In the genomic region with DNA sequence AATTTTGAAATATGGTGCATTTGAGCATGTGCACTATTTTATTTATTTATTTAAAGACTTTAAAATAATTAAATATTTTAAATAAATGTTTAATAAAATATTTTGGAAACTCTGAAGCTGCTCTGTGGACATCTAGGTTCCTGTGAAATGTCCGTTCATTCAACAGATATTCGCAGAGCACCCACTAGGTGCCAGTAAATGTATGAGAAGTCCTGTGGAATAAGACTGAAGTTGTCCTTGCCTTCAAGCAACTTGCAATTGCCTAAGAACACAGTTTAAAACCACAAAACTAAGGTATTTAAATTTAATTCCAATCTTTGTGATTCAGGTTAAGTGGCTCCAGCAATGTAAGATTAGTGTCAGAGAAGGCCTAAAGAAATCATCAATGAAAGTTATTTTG, we compare ENCODE assay signal across 1 cellular context.
TF ChIP-seq lines count a peak whose summit lies in the region.

No MANE protein-coding gene starts in this region.

TF ChIP-seq in Ishikawa, 13 proteins besides CTCF, POLR2A, EP300 and RAD21 (continued from another document):
- TF ChIP-seq REST (IDR thresholded peaks at IDR 0.05; ENCODE audit: low read depth) (no peak), ZBTB7A (IDR thresholded peaks at IDR 0.05; ENCODE audit: low read depth) (no peak), YY1 (IDR thresholded peaks at IDR 0.05; ENCODE audit: low read depth) (no peak), TEAD4 (IDR thresholded peaks at IDR 0.05) (no peak), CEBPB (IDR thresholded peaks at IDR 0.05) (no peak), FOXM1 (IDR thresholded peaks at IDR 0.05; ENCODE audit: borderline replicate concordance, low read depth) (no peak)
TF ChIP-seq in Ishikawa: peak in this region for 0.
